ENCODE assay signal across 1 cellular context in genomic region chr13:51624207-51624606, GRCh38.
TF ChIP-seq lines count a peak whose summit lies in the region.

No MANE protein-coding gene starts in this region.

TF ChIP-seq in HepG2, 621 proteins besides CTCF, POLR2A, EP300 and RAD21 (continued from another document):
- TF ChIP-seq, protein P1, sequence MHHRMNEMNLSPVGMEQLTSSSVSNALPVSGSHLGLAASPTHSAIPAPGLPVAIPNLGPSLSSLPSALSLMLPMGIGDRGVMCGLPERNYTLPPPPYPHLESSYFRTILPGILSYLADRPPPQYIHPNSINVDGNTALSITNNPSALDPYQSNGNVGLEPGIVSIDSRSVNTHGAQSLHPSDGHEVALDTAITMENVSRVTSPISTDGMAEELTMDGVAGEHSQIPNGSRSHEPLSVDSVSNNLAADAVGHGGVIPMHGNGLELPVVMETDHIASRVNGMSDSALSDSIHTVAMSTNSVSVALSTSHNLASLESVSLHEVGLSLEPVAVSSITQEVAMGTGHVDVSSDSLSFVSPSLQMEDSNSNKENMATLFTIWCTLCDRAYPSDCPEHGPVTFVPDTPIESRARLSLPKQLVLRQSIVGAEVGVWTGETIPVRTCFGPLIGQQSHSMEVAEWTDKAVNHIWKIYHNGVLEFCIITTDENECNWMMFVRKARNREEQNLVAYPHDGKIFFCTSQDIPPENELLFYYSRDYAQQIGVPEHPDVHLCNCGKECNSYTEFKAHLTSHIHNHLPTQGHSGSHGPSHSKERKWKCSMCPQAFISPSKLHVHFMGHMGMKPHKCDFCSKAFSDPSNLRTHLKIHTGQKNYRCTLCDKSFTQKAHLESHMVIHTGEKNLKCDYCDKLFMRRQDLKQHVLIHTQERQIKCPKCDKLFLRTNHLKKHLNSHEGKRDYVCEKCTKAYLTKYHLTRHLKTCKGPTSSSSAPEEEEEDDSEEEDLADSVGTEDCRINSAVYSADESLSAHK (CRISPR knock-in tag; IDR thresholded peaks at IDR 0.05; ENCODE audit: borderline replicate concordance): no peak
- TF ChIP-seq SRSF9 (IDR thresholded peaks at IDR 0.05; ENCODE audit: borderline replicate concordance, insufficient read depth, low read depth, low read length, poor library complexity, severe bottlenecking) (no peak), SAFB2 (CRISPR knock-in tag; IDR thresholded peaks at IDR 0.05; ENCODE audit: borderline replicate concordance, low read depth) (no peak), DPF2 (CRISPR knock-in tag; IDR thresholded peaks at IDR 0.05; ENCODE audit: borderline replicate concordance, low read depth) (no peak), ZBTB3 (CRISPR knock-in tag; IDR thresholded peaks at IDR 0.05; ENCODE audit: borderline replicate concordance, low read depth) (no peak), AGO2 (optimal IDR thresholded peaks at IDR 0.05; ENCODE audit: low read depth, low read length) (no peak), ZFX (CRISPR knock-in tag; IDR thresholded peaks at IDR 0.05; ENCODE audit: low read depth) (no peak), SKI (IDR thresholded peaks at IDR 0.05; ENCODE audit: partially characterized antibody) (no peak), ZNF292 (CRISPR knock-in tag; IDR thresholded peaks at IDR 0.05; ENCODE audit: borderline replicate concordance, low read depth) (no peak), ZNF136 (CRISPR knock-in tag; IDR thresholded peaks at IDR 0.05; ENCODE audit: low read depth) (no peak), ZNF543 (CRISPR knock-in tag; IDR thresholded peaks at IDR 0.05) (no peak), NBN (conservative IDR thresholded peaks at IDR 0.05) (no peak), TEAD2 (CRISPR knock-in tag; IDR thresholded peaks at IDR 0.05) (no peak), LCORL (IDR thresholded peaks at IDR 0.05) (no peak), LCORL (CRISPR knock-in tag; IDR thresholded peaks at IDR 0.05) (no peak)
- TF ChIP-seq, protein P2, sequence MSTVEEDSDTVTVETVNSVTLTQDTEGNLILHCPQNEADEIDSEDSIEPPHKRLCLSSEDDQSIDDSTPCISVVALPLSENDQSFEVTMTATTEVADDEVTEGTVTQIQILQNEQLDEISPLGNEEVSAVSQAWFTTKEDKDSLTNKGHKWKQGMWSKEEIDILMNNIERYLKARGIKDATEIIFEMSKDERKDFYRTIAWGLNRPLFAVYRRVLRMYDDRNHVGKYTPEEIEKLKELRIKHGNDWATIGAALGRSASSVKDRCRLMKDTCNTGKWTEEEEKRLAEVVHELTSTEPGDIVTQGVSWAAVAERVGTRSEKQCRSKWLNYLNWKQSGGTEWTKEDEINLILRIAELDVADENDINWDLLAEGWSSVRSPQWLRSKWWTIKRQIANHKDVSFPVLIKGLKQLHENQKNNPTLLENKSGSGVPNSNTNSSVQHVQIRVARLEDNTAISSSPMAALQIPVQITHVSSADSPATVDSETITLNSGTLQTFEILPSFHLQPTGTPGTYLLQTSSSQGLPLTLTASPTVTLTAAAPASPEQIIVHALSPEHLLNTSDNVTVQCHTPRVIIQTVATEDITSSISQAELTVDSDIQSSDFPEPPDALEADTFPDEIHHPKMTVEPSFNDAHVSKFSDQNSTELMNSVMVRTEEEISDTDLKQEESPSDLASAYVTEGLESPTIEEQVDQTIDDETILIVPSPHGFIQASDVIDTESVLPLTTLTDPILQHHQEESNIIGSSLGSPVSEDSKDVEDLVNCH (CRISPR knock-in tag; IDR thresholded peaks at IDR 0.05): no peak
- TF ChIP-seq, protein P3, sequence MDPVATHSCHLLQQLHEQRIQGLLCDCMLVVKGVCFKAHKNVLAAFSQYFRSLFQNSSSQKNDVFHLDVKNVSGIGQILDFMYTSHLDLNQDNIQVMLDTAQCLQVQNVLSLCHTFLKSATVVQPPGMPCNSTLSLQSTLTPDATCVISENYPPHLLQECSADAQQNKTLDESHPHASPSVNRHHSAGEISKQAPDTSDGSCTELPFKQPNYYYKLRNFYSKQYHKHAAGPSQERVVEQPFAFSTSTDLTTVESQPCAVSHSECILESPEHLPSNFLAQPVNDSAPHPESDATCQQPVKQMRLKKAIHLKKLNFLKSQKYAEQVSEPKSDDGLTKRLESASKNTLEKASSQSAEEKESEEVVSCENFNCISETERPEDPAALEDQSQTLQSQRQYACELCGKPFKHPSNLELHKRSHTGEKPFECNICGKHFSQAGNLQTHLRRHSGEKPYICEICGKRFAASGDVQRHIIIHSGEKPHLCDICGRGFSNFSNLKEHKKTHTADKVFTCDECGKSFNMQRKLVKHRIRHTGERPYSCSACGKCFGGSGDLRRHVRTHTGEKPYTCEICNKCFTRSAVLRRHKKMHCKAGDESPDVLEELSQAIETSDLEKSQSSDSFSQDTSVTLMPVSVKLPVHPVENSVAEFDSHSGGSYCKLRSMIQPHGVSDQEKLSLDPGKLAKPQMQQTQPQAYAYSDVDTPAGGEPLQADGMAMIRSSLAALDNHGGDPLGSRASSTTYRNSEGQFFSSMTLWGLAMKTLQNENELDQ (CRISPR knock-in tag; IDR thresholded peaks at IDR 0.05; ENCODE audit: borderline replicate concordance): no peak
